Comparison of ENCODE assay signal across 8 cellular contexts in the genomic region with DNA sequence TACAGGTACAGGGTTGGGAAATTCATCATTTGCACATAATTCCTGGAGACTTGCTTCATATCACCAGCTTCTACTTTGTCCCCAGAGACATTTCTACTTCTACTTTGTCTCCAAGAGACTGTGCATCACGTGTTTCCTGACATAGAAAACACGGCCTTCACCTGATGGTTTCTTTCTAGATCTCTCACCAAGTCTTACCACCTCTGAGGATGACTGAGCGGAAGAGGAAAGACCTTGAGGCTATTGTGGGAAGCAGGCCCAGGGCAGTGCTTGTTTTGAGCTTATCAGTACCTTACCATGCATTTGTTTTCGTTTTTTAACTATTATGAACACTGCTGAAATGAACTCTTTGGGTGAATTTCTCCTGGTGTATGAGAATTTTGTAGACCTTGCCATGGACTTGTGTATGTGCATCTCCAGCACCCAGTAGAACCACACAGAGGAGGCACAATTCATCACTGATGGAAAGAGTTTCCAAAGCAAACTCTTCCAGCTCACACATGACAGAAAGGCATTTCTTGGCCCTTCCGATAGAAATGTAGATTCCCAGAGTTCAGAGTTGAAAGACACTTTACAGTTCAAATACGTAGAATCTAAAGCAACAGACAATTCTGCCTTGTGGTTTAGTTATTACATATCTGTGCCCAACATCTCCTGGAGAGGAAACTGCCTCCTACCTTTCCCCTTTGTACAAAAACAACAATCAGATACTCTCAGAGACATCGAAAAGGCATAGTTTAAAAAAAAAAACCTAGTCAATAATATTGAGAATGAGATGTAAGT.
A peak's percentile ranks its signal among the peaks of the same experiment; 100 is the strongest.
DNase-seq lines count a peak whose midpoint lies in the region; ATAC-seq and TF ChIP-seq lines count a peak whose summit lies in the region.

No MANE protein-coding gene starts in this region.

- no peaks in the 10 kb centered on the region for H3K79me2 ChIP-seq in smooth muscle cell (ENCODE audit: low read depth)

- 91% methylated on average over 7 of the region's 7 CpGs for WGBS in smooth muscle cell (ENCODE audit: low lambda C conversion rate)

- H3K9me3 ChIP-seq in smooth muscle cell (replicated peaks; ENCODE audit: low read depth): no peaks in the 10 kb centered on the region

- no peak overlapping the region for H3K4me3 ChIP-seq in smooth muscle cell

- H3K4me1 ChIP-seq in smooth muscle cell (ENCODE audit: low read depth): peaks cover 5% of the 10 kb centered on the region

- CTCF ChIA-PET in RWPE1 (lab: Yijun Ruan, JAX): interaction anchor here (1.4 kb wide), 1 partner anchor 23 kb away, joined by 4 read pairs; no protein-coding TSS in a partner anchor

- no peak overlapping the region for H3K4me2 ChIP-seq in smooth muscle cell

- H3K36me3 ChIP-seq in smooth muscle cell (ENCODE audit: low read depth): no peaks in the 10 kb centered on the region

- no peaks in the 10 kb centered on the region for H4K20me1 ChIP-seq in smooth muscle cell (ENCODE audit: low read depth)

- H3F3A ChIP-seq in smooth muscle cell (ENCODE audit: low read depth): no peaks in the 10 kb centered on the region

- H3K27me3 ChIP-seq in smooth muscle cell (ENCODE audit: low read depth): peaks cover 51% of the 10 kb centered on the region

- POLR2A ChIA-PET in RWPE1 (lab: Yijun Ruan, JAX; ENCODE audit: low non-redundant PET): no interaction called here

- H3K27ac ChIP-seq in RWPE1 (no peak overlapping the region), smooth muscle cell (ENCODE audit: low read depth) (no peak overlapping the region)

- ATAC-seq in left lobe of liver: no peak

- H3K9ac ChIP-seq in smooth muscle cell (ENCODE audit: low read depth): no peak overlapping the region

- no peak overlapping the region for H2AFZ ChIP-seq in smooth muscle cell (ENCODE audit: low read depth)

- DNase-seq in GM20000 (ENCODE audit: low spot score): peak; percentile 33
- DNase-seq in OCI-M1 (lab: John Stamatoyannopoulos, UW): peak; percentile 66
- peak; percentile 45 for DNase-seq in activated naive CD4-positive, alpha-beta T cell treated with anti-CD3 and anti-CD28 coated beads, Interleukin-2, amount 50 U/mL, for 16 hours
- peak; percentile 66 for DNase-seq in stimulated activated CD8-positive, alpha-beta memory T cell treated with anti-CD3 and anti-CD28 coated beads, Interleukin-4, amount 100 ng/mL, for 48 hours
- no peak for DNase-seq in RWPE1 (ENCODE audit: low spot score)
- DNase-seq in smooth muscle cell (lab: John Stamatoyannopoulos, UW; ENCODE audit: unreplicated experiment): no peak
- no peak for DNase-seq in retina
- DNase-seq in left lobe of liver (ENCODE audit: low spot score): no peak

- TF ChIP-seq CTCF in GM20000 (IDR thresholded peaks at IDR 0.05; ENCODE audit: extremely low read depth, missing control alignments): no peak
- no peak for TF ChIP-seq CTCF in RWPE1 (conservative IDR thresholded peaks at IDR 0.05; ENCODE audit: low read depth)
- no peak for TF ChIP-seq CTCF in smooth muscle cell (IDR thresholded peaks at IDR 0.05; ENCODE audit: borderline replicate concordance, insufficient read depth, poor library complexity, severe bottlenecking)

Comparison
In these comparisons a context has a peak if more than half of its experiments do, and no peak if none do; other contexts are left out.
1. DNase-seq: peak in GM20000 (single experiment), OCI-M1 (single experiment), activated naive CD4-positive, alpha-beta T cell treated with anti-CD3 and anti-CD28 coated beads, Interleukin-2, amount 50 U/mL, for 16 hours (single experiment) and stimulated activated CD8-positive, alpha-beta memory T cell treated with anti-CD3 and anti-CD28 coated beads, Interleukin-4, amount 100 ng/mL, for 48 hours (single experiment); none in RWPE1 (single experiment), smooth muscle cell (single experiment), retina (single experiment) and left lobe of liver (single experiment).